In genomic region chr1:151165738-151166505, GRCh38 we compare ENCODE assay signal across 8 cellular contexts. TPM values are rescaled to one million over a fixed set of nuclear protein-coding genes. Genes with fewer than 3 reads are reported as not detected.
DNase-seq lines count a peak whose midpoint lies in the region; ATAC-seq and TF ChIP-seq lines count a peak whose summit lies in the region.

LYSMD1 (minus strand) TSS chr1:151165902; CDS start chr1:151165258, 644 bp downstream.
SCNM1 (plus strand) TSS chr1:151166144; CDS start chr1:151166153, 9 bp downstream.

- peaks cover 15% of the 10 kb centered on the region for H3K4me1 ChIP-seq in hepatocyte (ENCODE audit: insufficient read depth)
- peaks cover 8% of the 10 kb centered on the region for H3K4me1 ChIP-seq in rectal smooth muscle tissue (ENCODE audit: control insufficient read depth, insufficient read depth, low read length)
- H3K4me1 ChIP-seq in vagina: peaks cover 32% of the 10 kb centered on the region

- no peaks in the 10 kb centered on the region for H3K9me2 ChIP-seq in hepatocyte (replicated peaks; ENCODE audit: insufficient read depth)

- TF ChIP-seq CTCF in hepatocyte (IDR thresholded peaks at IDR 0.05; ENCODE audit: poor library complexity) (no peak), vagina (IDR thresholded peaks at IDR 0.05) (peak in 2 of 3 experiments; percentile 29 to 37)

- H3K9me3 ChIP-seq in hepatocyte (ENCODE audit: low read depth) (no peaks in the 10 kb centered on the region), vagina (no peaks in the 10 kb centered on the region)

- H3K4me2 ChIP-seq in hepatocyte: peak within 1 kb of the TSS; percentile 81

- DNase-seq in NCI-H2029 treated with DMSO at 0.1 percent for 48 hours (lab: John Stamatoyannopoulos, UW) (peak; percentile 83), T1000 (lab: John Stamatoyannopoulos, UW) (peak; percentile 94), astrocyte of the hippocampus (ENCODE audit: low read depth, low spot score) (peak; percentile 99), hepatocyte (ENCODE audit: low spot score) (peak; percentile 97), vagina (ENCODE audit: extremely low spot score in 2 of 2) (peak in 1 of 2 donors; percentile 99)

- peak within 1 kb of the TSS; percentile 88 for H3K27ac ChIP-seq in hepatocyte
- peak within 1 kb of the TSS; percentile 95 for H3K27ac ChIP-seq in rectal smooth muscle tissue (ENCODE audit: low read depth, low read length)
- peak within 1 kb of the TSS; percentile 88 for H3K27ac ChIP-seq in vagina

- H4K20me1 ChIP-seq in hepatocyte (ENCODE audit: insufficient read depth, poor library complexity, severe bottlenecking): no peaks in the 10 kb centered on the region

- H3K27me3 ChIP-seq in hepatocyte (no peaks in the 10 kb centered on the region), rectal smooth muscle tissue (ENCODE audit: control insufficient read depth, insufficient read depth, low read length) (no peaks in the 10 kb centered on the region), vagina (no peaks in the 10 kb centered on the region)

- peaks cover 37% of the 10 kb centered on the region for H3K79me2 ChIP-seq in hepatocyte

- ATAC-seq in GM18508 (IDR thresholded peaks at IDR 0.05; ENCODE audit: insufficient read depth, unreplicated experiment) (peak; percentile 52), HG02981 (IDR thresholded peaks at IDR 0.05; ENCODE audit: unreplicated experiment) (peak; percentile 88)

- peak within 1 kb of the TSS; percentile 86 for H2AFZ ChIP-seq in hepatocyte

- TF ChIP-seq POLR2A in vagina (IDR thresholded peaks at IDR 0.05): no peak

- H3K4me3 ChIP-seq in hepatocyte: peak within 1 kb of the TSS; percentile 64
- H3K4me3 ChIP-seq in rectal smooth muscle tissue (ENCODE audit: low read length): peak within 1 kb of the TSS; percentile 97
- H3K4me3 ChIP-seq in vagina: peak within 1 kb of the TSS; percentile 72 to 82

- no peaks in the 10 kb centered on the region for H3K36me3 ChIP-seq in hepatocyte (replicated peaks; ENCODE audit: insufficient read depth, low read depth)
- peaks cover 14% of the 10 kb centered on the region for H3K36me3 ChIP-seq in rectal smooth muscle tissue (ENCODE audit: control insufficient read depth, insufficient read depth, low read length)
- H3K36me3 ChIP-seq in vagina: peaks cover 0 to 35% of the 10 kb centered on the region in 2 donors

- under 1% methylated on average over 38 of the region's 38 CpGs for WGBS in hepatocyte (ENCODE audit: low lambda C conversion rate, missing lambda C conversion rate)

- intact Hi-C loops in vagina (cut with DNase I): no loop called here

- H3K9ac ChIP-seq in rectal smooth muscle tissue (ENCODE audit: low read length): peak within 1 kb of the TSS; percentile 95

RNA-seq across cellular contexts. Expression of gene LYSMD1, which starts in this region (rescaled TPM):
- total RNA-seq in hepatocyte: 13.0 and 16.2 TPM in 2 replicates
- 1.0 and 2.5 TPM in 2 replicates for polyA plus RNA-seq in hepatocyte
- 21.1 TPM for total RNA-seq in vagina

RNA-seq across cellular contexts. Expression of gene SCNM1, which starts in this region (rescaled TPM):
- 21.5 and 26.4 TPM in 2 replicates for total RNA-seq in hepatocyte
- polyA plus RNA-seq in hepatocyte: 55.4 and 57.5 TPM in 2 replicates
- 22.1 TPM for total RNA-seq in vagina
